In genomic region chr17:71909155-71909554, GRCh38 we compare ENCODE assay signal across 6 cellular contexts.
"Had no signal": no experiment of that assay in that cellular context is flagged by ENCODE, and none has a peak within 500 bp of the region (broad histone marks: within the 10 kb centered on the region; RNA-seq: fewer than 3 reads in every experiment).

No MANE protein-coding gene starts in this region.

- H3K27ac ChIP-seq: HL-60 had no signal

- ATAC-seq: K562 had no signal

- DNase-seq: IMR-90, KBM-7, KG1 had no signal

- FAIRE-seq: HTR-8/SVneo, K562 had no signal

- H3K4me3 ChIP-seq: K562 had no signal
